9 cellular contexts compared by ENCODE assay signal in the genomic region with DNA sequence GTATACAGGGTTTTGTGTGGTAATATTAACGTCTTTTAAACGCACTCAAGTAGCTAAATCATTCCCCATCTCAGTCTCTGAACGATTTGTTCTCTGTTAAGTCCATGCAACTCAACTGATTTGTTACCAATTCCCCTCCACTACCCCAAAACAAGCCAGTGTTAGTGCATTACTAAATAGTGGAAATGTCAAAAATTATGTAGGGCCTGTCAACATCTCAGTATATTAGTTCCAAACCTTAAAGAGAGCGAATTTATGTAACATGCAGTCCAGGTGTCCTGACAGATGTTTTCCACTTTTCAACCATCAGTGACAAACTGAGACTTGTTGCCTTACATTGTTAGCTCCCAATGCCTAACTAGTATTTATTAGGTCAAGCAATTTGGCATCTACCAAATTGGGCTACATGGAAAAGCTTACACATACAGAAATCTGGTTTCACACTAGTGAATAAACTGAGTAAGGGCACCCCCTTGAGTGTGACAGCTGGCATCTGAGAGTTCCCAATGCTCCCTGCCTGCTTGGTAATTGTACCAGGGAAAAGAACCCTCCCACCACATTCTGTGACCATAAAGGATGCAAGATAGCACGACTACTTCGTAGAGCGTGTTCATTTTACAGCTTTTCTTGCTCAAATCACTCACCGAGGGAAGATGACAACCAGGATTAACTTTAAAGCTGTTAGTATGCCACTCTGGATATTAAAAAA. TPM values are rescaled to one million over a fixed set of nuclear protein-coding genes. Genes with fewer than 3 reads are reported as not detected.
A peak's percentile ranks its signal among the peaks of the same experiment; 100 is the strongest.
DNase-seq lines count a peak whose midpoint lies in the region; ATAC-seq, FAIRE-seq and TF ChIP-seq lines count a peak whose summit lies in the region.
"Had no signal": no experiment of that assay in that cellular context is flagged by ENCODE, and none has a peak within 500 bp of the region (broad histone marks: within the 10 kb centered on the region; RNA-seq: fewer than 3 reads in every experiment).

No MANE protein-coding gene starts in this region.

- H3K4me3 ChIP-seq in GM12878: no peak overlapping the region

- H3K9me3 ChIP-seq in GM12878 (replicated peaks; ENCODE audit: control insufficient read depth, insufficient read depth, low read length): no peaks in the 10 kb centered on the region

- H3K36me3 ChIP-seq in GM12878 (ENCODE audit: control insufficient read depth in 2 of 2, insufficient read depth in 2 of 2, low read length in 1 of 2): peaks cover 5 to 32% of the 10 kb centered on the region in 2 experiments; a peak in 3 of 4 replicates

- H4K20me1 ChIP-seq in GM12878 (ENCODE audit: control insufficient read depth, insufficient read depth): no peaks in the 10 kb centered on the region; the same call in 1 of the 2 replicates

- POLR2A ChIA-PET in GM12878 (lab: Charles Lee): interaction anchor here (0.6 to 2.6 kb wide), 11 partner anchors 9 to 909 kb away, joined by 3 to 8 read pairs (median 4); no protein-coding TSS in a partner anchor

- intact Hi-C loops in GM12878 (cut with micrococcal nuclease; ENCODE audit: unreplicated experiment): loop anchor here (2.0 kb wide), 1 partner anchor 32 kb away; no protein-coding TSS in a partner anchor

- H3K4me1 Mint-ChIP-seq in activated T-cell treated with anti-CD3 and anti-CD28 coated beads, Interleukin-2, amount 50 U/mL, for 4 hours (ENCODE audit: low read depth): peaks cover 82% of the 10 kb centered on the region

- peak; percentile 75 for TF ChIP-seq POLR2A in GM12878 (IDR thresholded peaks at IDR 0.05; ENCODE audit: low read depth, low read length)

- H3K4me3 Mint-ChIP-seq in activated T-cell treated with anti-CD3 and anti-CD28 coated beads, Interleukin-2, amount 50 U/mL, for 4 hours: peak overlapping the region; percentile 47

- peaks cover 34% of the 10 kb centered on the region for H3K79me2 ChIP-seq in GM12878 (ENCODE audit: control insufficient read depth, insufficient read depth, low read length)

- CTCF ChIA-PET in GM12878 (lab: Yijun Ruan, JAX): interaction anchor here (0.7 to 3.0 kb wide), 11 partner anchors 8 to 1071 kb away, joined by 3 to 29 read pairs (median 4); a partner anchor contains a TSS

- no peak overlapping the region for H2AFZ ChIP-seq in GM12878 (ENCODE audit: control insufficient read depth, low read depth, low read length)

- peaks cover 76% of the 10 kb centered on the region for H3K36me3 Mint-ChIP-seq in activated T-cell treated with anti-CD3 and anti-CD28 coated beads, Interleukin-2, amount 50 U/mL, for 4 hours (ENCODE audit: insufficient read depth)

- in situ Hi-C loops in GM12878 (cut with MboI): no loop called here

- FAIRE-seq in GM12878 (lab: Jason Lieb, UNC): no peak

- H3K27me3 ChIP-seq in GM12878 (replicated peaks in 1 of 2; ENCODE audit: control insufficient read depth in 2 of 2, insufficient read depth in 2 of 2, low read length in 1 of 2): no peaks in the 10 kb centered on the region

- 57% methylated on average over 8 of the region's 8 CpGs for WGBS in GM12878 (ENCODE audit: insufficient coverage, insufficient replicate concordance, low lambda C conversion rate, missing lambda C conversion rate)

- H3K4me1 ChIP-seq in GM12878 (ENCODE audit: control insufficient read depth, insufficient read depth, low read length): peaks cover 17% of the 10 kb centered on the region

- H3K9me3 Mint-ChIP-seq in activated T-cell treated with anti-CD3 and anti-CD28 coated beads, Interleukin-2, amount 50 U/mL, for 4 hours: no peaks in the 10 kb centered on the region

- no peak; a peak in 1 of 6 replicates for TF ChIP-seq CTCF in GM12878 (IDR thresholded peaks at IDR 0.05 in 2 of 3, conservative IDR thresholded peaks at IDR 0.05 in 1 of 3; ENCODE audit: control insufficient read depth in 2 of 3, extremely low read depth in 1 of 3, insufficient read depth in 1 of 3, low read depth in 3 of 3, low read length in 3 of 3)

- TF ChIP-seq RAD21 in GM12878 (IDR thresholded peaks at IDR 0.05; ENCODE audit: insufficient read depth, low read depth, low read length): no peak

- no peak overlapping the region for H3K4me2 ChIP-seq in GM12878 (ENCODE audit: control insufficient read depth, insufficient read depth)

- no TSS peak for BruUV-seq in GM12878 (replicated peaks; lab: Mats Ljungman, UMichigan)

- SMC1A ChIA-PET in GM12878 (lab: Charles Lee; ENCODE audit: uncharacterized antibody, unreplicated experiment): interaction anchor here (0.9 to 3.3 kb wide), 10 partner anchors 8 to 160 kb away, joined by 3 to 23 read pairs (median 6); no protein-coding TSS in a partner anchor

- no peak for DNase-seq in activated T-cell treated with anti-CD3 and anti-CD28 coated beads, Interleukin-2, amount 50 U/mL, for 4 hours
- DNase-seq in activated T-cell treated with anti-CD3 and anti-CD28 coated beads for 4 hours: no peak
- peak; percentile 12 for DNase-seq in NCI-H1105 (lab: John Stamatoyannopoulos, UW)
- DNase-seq in GM12878 (ENCODE audit: low read depth, low spot score): no peak
- peak; percentile 48 for DNase-seq in stimulated activated naive CD8-positive, alpha-beta T cell treated with anti-CD3 and anti-CD28 coated beads, Interleukin-15, Interleukin-2, amounts not matched to agents 100 U/mL and 50 U/mL, for 24 hours
- no peak for DNase-seq in activated gamma-delta T cell (lab: John Stamatoyannopoulos, UW)
- DNase-seq in NCI-H1436 (lab: John Stamatoyannopoulos, UW): no peak
- no peak for DNase-seq in UCSD-AML1 (lab: John Stamatoyannopoulos, UW; ENCODE audit: unreplicated experiment)
- DNase-seq: SW 1271 had no signal

- no peak overlapping the region for H3K27ac ChIP-seq in GM12878 (ENCODE audit: control insufficient read depth, insufficient read depth)

- no peaks in the 10 kb centered on the region for H3K27me3 Mint-ChIP-seq in activated T-cell treated with anti-CD3 and anti-CD28 coated beads, Interleukin-2, amount 50 U/mL, for 4 hours (ENCODE audit: low read depth)

- no peak for TF ChIP-seq EP300 in GM12878 (IDR thresholded peaks at IDR 0.05; ENCODE audit: borderline replicate concordance in 1 of 2, control insufficient read depth in 1 of 2, low read depth in 2 of 2, low read length in 2 of 2)

- RAD21 ChIA-PET in GM12878 (lab: Charles Lee; ENCODE audit: unreplicated experiment): interaction anchor here (0.9 to 2.7 kb wide), 5 partner anchors 9 to 96 kb away, joined by 3 to 13 read pairs (median 5); a partner anchor contains a TSS

- no peak overlapping the region for H3K9ac ChIP-seq in GM12878 (ENCODE audit: control insufficient read depth, insufficient read depth, low read length)

- ATAC-seq in activated T-cell treated with anti-CD3 and anti-CD28 coated beads, Interleukin-2, amount 50 U/mL, for 4 hours: peak; percentile 13 to 15
- ATAC-seq in GM12878: no peak; the same call in 1 of the 3 replicates
- peak; percentile 8 for ATAC-seq in stimulated activated naive CD8-positive, alpha-beta T cell treated with anti-CD3 and anti-CD28 coated beads, Interleukin-15, Interleukin-2, amounts not matched to agents 100 U/mL and 50 U/mL, for 24 hours

RNA-seq across cellular contexts. Expression of a gene that starts 12.1 kb away (rescaled TPM):
- total RNA-seq in activated T-cell treated with anti-CD3 and anti-CD28 coated beads, Interleukin-2, amount 50 U/mL, for 4 hours: 100 to 1,000 TPM; 912 to 975 (median 924) TPM
- 404 and 419 TPM in 2 replicates for total RNA-seq in GM12878 (2013; cell fraction: nucleolus; rRNA removed)
- total RNA-seq in GM12878 (2014; rRNA removed) (295 and 319 TPM in 2 replicates), GM12878 (2014; rRNA removed; fragmentation: Illumina TruSeq; extraction: Trizol) (603 and 632 TPM in 2 replicates), GM12878 (2021) (699 and 740 TPM in 2 replicates)
- polyA plus RNA-seq in GM12878 (2011; ENCODE audit: low read depth): 532 TPM
- polyA plus RNA-seq in GM12878 (2011; rRNA removed) (721 and 1,149 TPM in 2 replicates), GM12878 (2014; fragmentation: Illumina TruSeq; extraction: Trizol) (1,357 and 1,719 TPM in 2 replicates), GM12878 (2014; fragmentation: Nextera tagmentation; extraction: Ambion mirVana) (1,000 to 10,000 TPM in 1 of 2 experiments, 100 to 1,000 TPM in 1; 726 to 1,124 TPM), GM12878 (2014; rRNA removed) (1,063 and 1,240 TPM in 2 replicates), GM12878 (2016; fragmentation: Nextera tagmentation; extraction: Ambion mirVana) (1,000 to 10,000 TPM; 1,359 to 1,396 TPM)
- polyA plus RNA-seq in GM12878 (2011; cell fraction: cytosol; rRNA removed): 265 and 307 TPM in 2 replicates
- 577 and 864 TPM in 2 replicates for polyA plus RNA-seq in GM12878 (2011; cell fraction: nucleus; rRNA removed)
- 686 TPM in 2 replicates for polyA plus RNA-seq in GM12878 (2012)
- 198 and 212 TPM in 2 replicates for polyA minus RNA-seq in GM12878 (2011; rRNA and poly(A)+ RNA removed)
- polyA minus RNA-seq in GM12878 (2011; cell fraction: cytosol; rRNA and poly(A)+ RNA removed): 167 and 191 TPM in 2 replicates
- polyA minus RNA-seq in GM12878 (2011; cell fraction: nucleus; rRNA and poly(A)+ RNA removed): 133 and 235 TPM in 2 replicates

RNA-seq across cellular contexts. Expression of a gene that starts 13.1 kb away (rescaled TPM):
- 100 to 1,000 TPM; 246 to 278 (median 267) TPM for total RNA-seq in activated T-cell treated with anti-CD3 and anti-CD28 coated beads, Interleukin-2, amount 50 U/mL, for 4 hours
- total RNA-seq in GM12878 (2013; cell fraction: nucleolus; rRNA removed): 188 TPM in 2 replicates
- total RNA-seq in GM12878 (2014; rRNA removed): 153 and 181 TPM in 2 replicates
- total RNA-seq in GM12878 (2014; rRNA removed; fragmentation: Illumina TruSeq; extraction: Trizol): 303 and 305 TPM in 2 replicates
- 194 and 201 TPM in 2 replicates for total RNA-seq in GM12878 (2021)
- polyA plus RNA-seq in GM12878 (2011; ENCODE audit: low read depth): 71.4 TPM
- 238 and 407 TPM in 2 replicates for polyA plus RNA-seq in GM12878 (2011; rRNA removed)
- 70.7 and 72.5 TPM in 2 replicates for polyA plus RNA-seq in GM12878 (2011; cell fraction: cytosol; rRNA removed)
- 112 and 122 TPM in 2 replicates for polyA plus RNA-seq in GM12878 (2011; cell fraction: nucleus; rRNA removed)
- polyA plus RNA-seq in GM12878 (2012): 150 and 167 TPM in 2 replicates
- polyA plus RNA-seq in GM12878 (2014; fragmentation: Illumina TruSeq; extraction: Trizol): 307 and 369 TPM in 2 replicates
- polyA plus RNA-seq in GM12878 (2014; fragmentation: Nextera tagmentation; extraction: Ambion mirVana): 100 to 1,000 TPM; 205 to 247 TPM
- 191 and 239 TPM in 2 replicates for polyA plus RNA-seq in GM12878 (2014; rRNA removed)
- 100 to 1,000 TPM; 205 to 212 TPM for polyA plus RNA-seq in GM12878 (2016; fragmentation: Nextera tagmentation; extraction: Ambion mirVana)
- 44.8 and 66.0 TPM in 2 replicates for polyA minus RNA-seq in GM12878 (2011; rRNA and poly(A)+ RNA removed)
- 27.1 and 39.7 TPM in 2 replicates for polyA minus RNA-seq in GM12878 (2011; cell fraction: cytosol; rRNA and poly(A)+ RNA removed)
- 83.8 and 123 TPM in 2 replicates for polyA minus RNA-seq in GM12878 (2011; cell fraction: nucleus; rRNA and poly(A)+ RNA removed)

RNA-seq across cellular contexts. Expression of a gene that starts 36.4 kb away (rescaled TPM):
- 10 to 100 TPM; 34.1 to 53.7 (median 46.5) TPM for total RNA-seq in activated T-cell treated with anti-CD3 and anti-CD28 coated beads, Interleukin-2, amount 50 U/mL, for 4 hours
- total RNA-seq in GM12878 (2013; cell fraction: nucleolus; rRNA removed): 31.0 and 35.3 TPM in 2 replicates
- total RNA-seq in GM12878 (2014; rRNA removed) (17.2 and 17.4 TPM in 2 replicates), GM12878 (2014; rRNA removed; fragmentation: Illumina TruSeq; extraction: Trizol) (21.0 and 21.2 TPM in 2 replicates), GM12878 (2021) (14.5 and 15.7 TPM in 2 replicates)
- 4.8 TPM for polyA plus RNA-seq in GM12878 (2011; ENCODE audit: low read depth)
- polyA plus RNA-seq in GM12878 (2011; rRNA removed) (34.9 and 45.3 TPM in 2 replicates), GM12878 (2014; fragmentation: Illumina TruSeq; extraction: Trizol) (21.6 and 24.9 TPM in 2 replicates), GM12878 (2014; fragmentation: Nextera tagmentation; extraction: Ambion mirVana) (1 to 10 TPM; 4.9 to 8.9 TPM), GM12878 (2014; rRNA removed) (10.2 and 11.5 TPM in 2 replicates), GM12878 (2016; fragmentation: Nextera tagmentation; extraction: Ambion mirVana) (1 to 10 TPM; 4.4 to 6.8 TPM)
- polyA plus RNA-seq in GM12878 (2011; cell fraction: cytosol; rRNA removed): 11.7 and 17.7 TPM in 2 replicates
- polyA plus RNA-seq in GM12878 (2011; cell fraction: nucleus; rRNA removed): 14.0 and 14.4 TPM in 2 replicates
- polyA plus RNA-seq in GM12878 (2012): 6.8 and 11.8 TPM in 2 replicates
- polyA minus RNA-seq in GM12878 (2011; rRNA and poly(A)+ RNA removed): 20.6 and 35.0 TPM in 2 replicates
- polyA minus RNA-seq in GM12878 (2011; cell fraction: cytosol; rRNA and poly(A)+ RNA removed): 11.5 and 11.9 TPM in 2 replicates
- polyA minus RNA-seq in GM12878 (2011; cell fraction: nucleus; rRNA and poly(A)+ RNA removed): 11.0 and 12.6 TPM in 2 replicates

Comparison
In these comparisons a context has a peak if more than half of its experiments do, and no peak if none do; other contexts are left out.
1. DNase-seq: peak in NCI-H1105 (single experiment) and stimulated activated naive CD8-positive, alpha-beta T cell treated with anti-CD3 and anti-CD28 coated beads, Interleukin-15, Interleukin-2, amounts not matched to agents 100 U/mL and 50 U/mL, for 24 hours (single experiment); none in activated T-cell treated with anti-CD3 and anti-CD28 coated beads, Interleukin-2, amount 50 U/mL, for 4 hours (single experiment), activated T-cell treated with anti-CD3 and anti-CD28 coated beads for 4 hours (single experiment), GM12878 (single experiment), activated gamma-delta T cell (single experiment), NCI-H1436 (single experiment) and UCSD-AML1 (single experiment).